14 cellular contexts compared by ENCODE assay signal in genomic region chr13:48446454-48446853, GRCh38. TPM values are rescaled to one million over a fixed set of nuclear protein-coding genes. Genes with fewer than 3 reads are reported as not detected.
DNase-seq lines count a peak whose midpoint lies in the region; ATAC-seq lines count a peak whose summit lies in the region.
"Had no signal": no experiment of that assay in that cellular context is flagged by ENCODE, and none has a peak within 500 bp of the region (broad histone marks: within the 10 kb centered on the region; RNA-seq: fewer than 3 reads in every experiment).

No MANE protein-coding gene starts in this region.

- 100% methylated on average over 1 of the region's 1 CpG for WGBS in right cardiac atrium

- 0 out of 2 replicates have a peak, but pooled peaks cover 4% of the 10 kb centered on the region for H3K36me3 ChIP-seq in ACC112 (ENCODE audit: insufficient read depth, low read length)
- no peaks in the 10 kb centered on the region for H3K36me3 ChIP-seq in adipocyte (ENCODE audit: control insufficient read depth, insufficient read depth, low read length, severe bottlenecking)
- H3K36me3 ChIP-seq: pancreas, uterus had no signal

- H3K27ac ChIP-seq in ACC112 (ENCODE audit: low read depth, low read length) (peak overlapping the region; percentile 24), right cardiac atrium (ENCODE audit: low read length) (no peak overlapping the region)
- H3K27ac ChIP-seq: pancreas had no signal

- intact Hi-C loops in right cardiac atrium (cut with DNase I), result no loop called here

- H3K9ac ChIP-seq in adipocyte (ENCODE audit: low read length), result no peak overlapping the region

- no peak overlapping the region for H2AFZ ChIP-seq in ACC112 (ENCODE audit: low read length, unreplicated experiment)

- ATAC-seq in right cardiac atrium, result peak; percentile 48 to 90
- ATAC-seq in HG02885 (IDR thresholded peaks at IDR 0.05; ENCODE audit: poor library complexity, unreplicated experiment), result no peak
- no peak for ATAC-seq in GM19397 (IDR thresholded peaks at IDR 0.05; ENCODE audit: unreplicated experiment)
- ATAC-seq: Panc1 had no signal

- H3K9me3 ChIP-seq in adipocyte (ENCODE audit: control insufficient read depth, low read length) (peaks cover 8% of the 10 kb centered on the region), right cardiac atrium (ENCODE audit: control insufficient read depth, low read length) (no peaks in the 10 kb centered on the region)
- H3K9me3 ChIP-seq: pancreas, uterus had no signal

- H3K4me3 ChIP-seq in ACC112 (ENCODE audit: low read depth, low read length) (no peak overlapping the region), adipocyte (ENCODE audit: low read length) (no peak overlapping the region), right cardiac atrium (ENCODE audit: low read length) (no peak overlapping the region)
- H3K4me3 ChIP-seq: pancreas, uterus had no signal

- DNase-seq in HCEC 1CT (peak; percentile 86), adipocyte (ENCODE audit: low read depth) (peak; percentile 59), right cardiac atrium (no peak), anterior cingulate cortex (lab: John Stamatoyannopoulos, UW) (no peak), inferior parietal cortex (ENCODE audit: extremely low spot score) (no peak)
- DNase-seq: activated naive CD4-positive, alpha-beta T cell treated with anti-CD3 and anti-CD28 coated beads for 36 hours; CD4-positive, CD25-positive, alpha-beta regulatory T cell; NCI-H2107; pancreas; uterus had no signal

- no peaks in the 10 kb centered on the region for H3K27me3 ChIP-seq in ACC112 (ENCODE audit: insufficient read depth, low read length)
- H3K27me3 ChIP-seq in adipocyte (replicated peaks; ENCODE audit: control insufficient read depth, insufficient read depth, low read length), result no peaks in the 10 kb centered on the region
- no peaks in the 10 kb centered on the region for H3K27me3 ChIP-seq in right cardiac atrium (ENCODE audit: control insufficient read depth, insufficient read depth)
- H3K27me3 ChIP-seq: pancreas, uterus had no signal

- peaks cover 9% of the 10 kb centered on the region for H3K79me2 ChIP-seq in ACC112 (ENCODE audit: control insufficient read depth, insufficient read depth, low read length, unreplicated experiment)

- H3K4me1 ChIP-seq in ACC112 (ENCODE audit: control insufficient read depth, insufficient read depth, low read length, unreplicated experiment) (peaks cover 32% of the 10 kb centered on the region), adipocyte (ENCODE audit: control insufficient read depth, insufficient read depth, low read length) (peaks cover 25% of the 10 kb centered on the region), right cardiac atrium (ENCODE audit: control insufficient read depth, insufficient read depth, low read length) (peaks cover 1% of the 10 kb centered on the region)
- H3K4me1 ChIP-seq: pancreas, uterus had no signal

RNA-seq across cellular contexts. Expression of gene LPAR6, which starts 33.5 kb away (rescaled TPM):
- total RNA-seq in right cardiac atrium, result 10 to 100 TPM; 11.5 to 17.4 (median 13.6) TPM
- 14.3 TPM for polyA plus RNA-seq in right cardiac atrium

Comparison
In these comparisons a context has a peak if more than half of its experiments do, and no peak if none do; other contexts are left out.
1. DNase-seq: peak in HCEC 1CT (single experiment) and adipocyte (single experiment); none in right cardiac atrium (0 of 3), anterior cingulate cortex (0 of 58) and inferior parietal cortex (single experiment).
2. ATAC-seq: peak in right cardiac atrium (2 of 2); none in HG02885 (single experiment) and GM19397 (single experiment).